Comparison of ENCODE assay signal across 8 cellular contexts in genomic region chr1:46532498-46533178, GRCh38. TPM values are rescaled to one million over a fixed set of nuclear protein-coding genes. Genes with fewer than 3 reads are reported as not detected.
A peak's percentile ranks its signal among the peaks of the same experiment; 100 is the strongest.
DNase-seq lines count a peak whose midpoint lies in the region; ATAC-seq and TF ChIP-seq lines count a peak whose summit lies in the region.

No MANE protein-coding gene starts in this region.

- no peaks in the 10 kb centered on the region for H3K27me3 ChIP-seq in CD4-positive, CD25-positive, alpha-beta regulatory T cell (ENCODE audit: control insufficient read depth, insufficient read depth, low read length)
- H3K27me3 ChIP-seq in SK-N-SH (ENCODE audit: insufficient read depth): no peaks in the 10 kb centered on the region; the same call in 1 of the 2 replicates
- H3K27me3 ChIP-seq in heart left ventricle: peaks cover 0 to 49% (median 10%) of the 10 kb centered on the region in 9 donors
- peaks cover 6% of the 10 kb centered on the region for H3K27me3 ChIP-seq in rectal smooth muscle tissue (ENCODE audit: control insufficient read depth, insufficient read depth, low read length)

- no peaks in the 10 kb centered on the region for H3K9me2 ChIP-seq in SK-N-SH

- H3K9me3 ChIP-seq in CD4-positive, CD25-positive, alpha-beta regulatory T cell (ENCODE audit: control insufficient read depth in 2 of 2, low read length in 2 of 2): no peaks in the 10 kb centered on the region
- H3K9me3 ChIP-seq in HEK293 (ENCODE audit: control insufficient read depth, insufficient read depth, low read depth, low read length) (no peaks in the 10 kb centered on the region), SK-N-SH (no peaks in the 10 kb centered on the region), heart left ventricle (no peaks in the 10 kb centered on the region)

- H3K27ac ChIP-seq in CD4-positive, CD25-positive, alpha-beta regulatory T cell (ENCODE audit: insufficient read depth, low read length, poor library complexity, severe bottlenecking): no peak overlapping the region
- H3K27ac ChIP-seq in HEK293 (ENCODE audit: extremely low read depth, low read depth, low read length) (no peak overlapping the region; the same call in 1 of the 2 replicates), SK-N-SH (ENCODE audit: low read depth in 2 of 2, low read length in 1 of 2) (no peak overlapping the region), heart left ventricle (peak overlapping the region in 6 of 12 donors; percentile 26 to 71 (median 58)), rectal smooth muscle tissue (ENCODE audit: low read depth, low read length) (peak overlapping the region; percentile 70), urinary bladder (ENCODE audit: low read depth) (no peak overlapping the region)

- peaks cover 20% of the 10 kb centered on the region for H3K27me3 Mint-ChIP-seq in CD4-positive, CD25-positive, alpha-beta regulatory T cell

- H3K4me1 ChIP-seq in CD4-positive, CD25-positive, alpha-beta regulatory T cell (ENCODE audit: control insufficient read depth, insufficient read depth, low read length, poor library complexity, severe bottlenecking): peaks cover 11% of the 10 kb centered on the region
- H3K4me1 ChIP-seq in HEK293 (ENCODE audit: control insufficient read depth, insufficient read depth, low read length): no peaks in the 10 kb centered on the region
- H3K4me1 ChIP-seq in SK-N-SH (ENCODE audit: control insufficient read depth in 1 of 2, insufficient read depth in 2 of 2, low read depth in 1 of 2, low read length in 1 of 2): no peaks in the 10 kb centered on the region; a peak in 1 of 4 replicates
- H3K4me1 ChIP-seq in heart left ventricle: peaks cover 0 to 11% (median 2%) of the 10 kb centered on the region in 12 donors
- H3K4me1 ChIP-seq in rectal smooth muscle tissue (ENCODE audit: control insufficient read depth, insufficient read depth, low read length): peaks cover 3% of the 10 kb centered on the region
- H3K4me1 ChIP-seq in urinary bladder (ENCODE audit: insufficient read depth): no peaks in the 10 kb centered on the region

- no peak for TF ChIP-seq EP300 in SK-N-SH (IDR thresholded peaks at IDR 0.05; ENCODE audit: borderline replicate concordance in 1 of 2, low read depth in 1 of 2, low read length in 1 of 2)

- no peaks in the 10 kb centered on the region for H3K36me3 ChIP-seq in CD4-positive, CD25-positive, alpha-beta regulatory T cell (ENCODE audit: control insufficient read depth, insufficient read depth, low read length)
- H3K36me3 ChIP-seq in HEK293 (ENCODE audit: control insufficient read depth in 2 of 2, insufficient read depth in 1 of 2, low read length in 2 of 2): no peaks in the 10 kb centered on the region
- H3K36me3 ChIP-seq in SK-N-SH (replicated peaks in 1 of 2; ENCODE audit: control insufficient read depth in 1 of 2, insufficient read depth in 2 of 2, low read length in 1 of 2): no peaks in the 10 kb centered on the region
- no peaks in the 10 kb centered on the region for H3K36me3 ChIP-seq in heart left ventricle
- no peaks in the 10 kb centered on the region for H3K36me3 ChIP-seq in rectal smooth muscle tissue (ENCODE audit: control insufficient read depth, insufficient read depth, low read length)
- H3K36me3 ChIP-seq in urinary bladder (ENCODE audit: insufficient read depth): no peaks in the 10 kb centered on the region

- peak; percentile 67 to 77 for ATAC-seq in CD4-positive, CD25-positive, alpha-beta regulatory T cell (ENCODE audit: low read depth in 2 of 2)
- peak; percentile 68 to 74 for ATAC-seq in activated naive CD4-positive, alpha-beta T cell treated with anti-CD3 and anti-CD28 coated beads, Interleukin-2, amount 50 U/mL, for 72 hours
- peak in 3 of 4 donors; percentile 77 to 84 (median 82) for ATAC-seq in heart left ventricle
- ATAC-seq in HG03378 (IDR thresholded peaks at IDR 0.05; ENCODE audit: unreplicated experiment): no peak

- TF ChIP-seq CTCF in HEK293 (tag by site-specific recombination; IDR thresholded peaks at IDR 0.05) (no peak), SK-N-SH (IDR thresholded peaks at IDR 0.05) (peak; percentile 70), heart left ventricle (IDR thresholded peaks at IDR 0.05) (peak; percentile 56 to 83 (median 66))

- no peaks in the 10 kb centered on the region for H3K36me3 Mint-ChIP-seq in CD4-positive, CD25-positive, alpha-beta regulatory T cell
- no peaks in the 10 kb centered on the region for H3K36me3 Mint-ChIP-seq in activated naive CD4-positive, alpha-beta T cell treated with anti-CD3 and anti-CD28 coated beads, Interleukin-2, amount 50 U/mL, for 72 hours

- H3K9ac ChIP-seq in SK-N-SH (no peak overlapping the region), rectal smooth muscle tissue (ENCODE audit: low read length) (no peak overlapping the region)

- H3K9me3 Mint-ChIP-seq in CD4-positive, CD25-positive, alpha-beta regulatory T cell: peaks cover 0 to 2% (median 0%) of the 10 kb centered on the region in 7 donors
- H3K9me3 Mint-ChIP-seq in activated naive CD4-positive, alpha-beta T cell treated with anti-CD3 and anti-CD28 coated beads, Interleukin-2, amount 50 U/mL, for 72 hours: no peaks in the 10 kb centered on the region

- H3F3A ChIP-seq in SK-N-SH (replicated peaks; ENCODE audit: insufficient read depth): no peaks in the 10 kb centered on the region

- H3K4me1 Mint-ChIP-seq in CD4-positive, CD25-positive, alpha-beta regulatory T cell: peaks cover 10 to 19% (median 15%) of the 10 kb centered on the region in 4 donors

- CTCF ChIA-PET in HEK293 (lab: Yijun Ruan, JAX) (interaction anchor here (0.6 to 15.0 kb wide), 16 partner anchors 11 to 1384 kb away, joined by 3 to 418 read pairs (median 4); partner anchors contain the start of gene DMBX1), SK-N-SH (lab: Yijun Ruan, JAX) (interaction anchor here (0.7 to 17.9 kb wide), 39 partner anchors 9 to 561 kb away, joined by 3 to 496 read pairs (median 4); partner anchors contain the start of gene ATPAF1)

- no peak overlapping the region for H2AFZ ChIP-seq in SK-N-SH (ENCODE audit: low read depth)

- H3K27ac Mint-ChIP-seq in CD4-positive, CD25-positive, alpha-beta regulatory T cell: no peak overlapping the region
- no peak overlapping the region for H3K27ac Mint-ChIP-seq in activated naive CD4-positive, alpha-beta T cell treated with anti-CD3 and anti-CD28 coated beads, Interleukin-2, amount 50 U/mL, for 72 hours

- H3K79me2 ChIP-seq in SK-N-SH (ENCODE audit: insufficient read depth): no peaks in the 10 kb centered on the region

- peak overlapping the region in 2 of 4 donors; percentile 46 to 62 for H3K4me3 Mint-ChIP-seq in CD4-positive, CD25-positive, alpha-beta regulatory T cell

- no peaks in the 10 kb centered on the region for H4K20me1 ChIP-seq in SK-N-SH (ENCODE audit: insufficient read depth)

- DNase-seq in CD4-positive, CD25-positive, alpha-beta regulatory T cell: peak; percentile 28 to 65 (median 60)
- DNase-seq in SK-N-SH (peak; percentile 95), heart left ventricle (peak; percentile 55 to 84 (median 73))
- DNase-seq in activated naive CD4-positive, alpha-beta T cell treated with anti-CD3 and anti-CD28 coated beads, Interleukin-2, amount 50 U/mL, for 72 hours (ENCODE audit: low spot score in 2 of 2): peak in 1 of 2 donors; percentile 78

- intact Hi-C loops in heart left ventricle (cut with DNase I): loop anchor here in 9 of 10 donors (2.0 to 5.0 kb wide), 3 partner anchors 190 to 195 kb away; no protein-coding TSS in a partner anchor

- no peak overlapping the region for H3K4me3 ChIP-seq in CD4-positive, CD25-positive, alpha-beta regulatory T cell (ENCODE audit: low read depth, low read length)
- H3K4me3 ChIP-seq in HEK293 (ENCODE audit: low read depth, low read length): no peak overlapping the region
- peak overlapping the region in 1 of 2 experiments; percentile 37; a peak in 2 of 4 replicates for H3K4me3 ChIP-seq in SK-N-SH (ENCODE audit: low read depth in 2 of 2, low read length in 1 of 2)
- H3K4me3 ChIP-seq in heart left ventricle: peak overlapping the region in 9 of 12 donors; percentile 33 to 58 (median 48)
- H3K4me3 ChIP-seq in rectal smooth muscle tissue (ENCODE audit: low read length): no peak overlapping the region
- peak overlapping the region; percentile 35 for H3K4me3 ChIP-seq in urinary bladder (ENCODE audit: low read depth, low read length)

- H3K4me2 ChIP-seq in SK-N-SH: no peak overlapping the region

- 8% methylated on average over 13 of the region's 31 CpGs for WGBS in SK-N-SH (ENCODE audit: low lambda C conversion rate)
- WGBS in heart left ventricle, 4 donors: 1 to 2% (median 2%) methylated on average over 25 to 31 of the region's 31 CpGs
- 2% methylated on average over 31 of the region's 31 CpGs for WGBS in urinary bladder

- POLR2A ChIA-PET in HEK293 (lab: Yijun Ruan, JAX) (interaction anchor here (0.6 kb wide), 1 partner anchor 43 kb away, joined by 3 read pairs; no protein-coding TSS in a partner anchor), SK-N-SH (lab: Yijun Ruan, JAX) (no interaction called here)

- peak; percentile 56 for TF ChIP-seq RAD21 in SK-N-SH (IDR thresholded peaks at IDR 0.05; ENCODE audit: low read length)

- TF ChIP-seq POLR2A in heart left ventricle (IDR thresholded peaks at IDR 0.05): no peak

TF ChIP-seq in HEK293, 187 proteins besides CTCF, POLR2A, EP300 and RAD21 (continues in another document):
- TF ChIP-seq ZNF132 (tag by site-specific recombination; IDR thresholded peaks at IDR 0.05; ENCODE audit: borderline replicate concordance) (no peak), ZNF660 (tag by site-specific recombination; IDR thresholded peaks at IDR 0.05) (peak; percentile 66; the same call in 1 of the 2 replicates)

TF ChIP-seq in SK-N-SH, 30 proteins besides CTCF, POLR2A, EP300 and RAD21:
- TF ChIP-seq SMC3 (IDR thresholded peaks at IDR 0.05; ENCODE audit: low read depth, low read length) (peak; percentile 45; the same call in 1 of the 2 replicates), NRF1 (IDR thresholded peaks at IDR 0.05; ENCODE audit: low read depth, low read length) (no peak)

RNA-seq across cellular contexts. Expression of gene KNCN, which starts 18.8 kb away (rescaled TPM):
- not detected for total RNA-seq in CD4-positive, CD25-positive, alpha-beta regulatory T cell
- not detected for polyA plus RNA-seq in CD4-positive, CD25-positive, alpha-beta regulatory T cell
- not detected in 2 replicates for polyA plus RNA-seq in SK-N-SH (2012; rRNA removed)
- polyA plus RNA-seq in SK-N-SH (2012; cell fraction: cytosol; rRNA removed): not detected in 2 replicates
- polyA plus RNA-seq in SK-N-SH (2012; cell fraction: nucleus; rRNA removed): not detected in 2 replicates
- not detected for total RNA-seq in activated naive CD4-positive, alpha-beta T cell treated with anti-CD3 and anti-CD28 coated beads, Interleukin-2, amount 50 U/mL, for 72 hours
- total RNA-seq in heart left ventricle: not detected
- polyA plus RNA-seq in heart left ventricle: not detected
- total RNA-seq in urinary bladder: not detected
- not detected for polyA plus RNA-seq in urinary bladder

RNA-seq across cellular contexts. Expression of gene DMBX1, which starts 43.0 kb away (rescaled TPM):
- total RNA-seq in CD4-positive, CD25-positive, alpha-beta regulatory T cell: not detected
- polyA plus RNA-seq in CD4-positive, CD25-positive, alpha-beta regulatory T cell: not detected
- not detected in 2 replicates for polyA plus RNA-seq in SK-N-SH (2012; rRNA removed)
- 0.01 TPM in 1 of 2 replicates, not detected in the other for polyA plus RNA-seq in SK-N-SH (2012; cell fraction: cytosol; rRNA removed)
- polyA plus RNA-seq in SK-N-SH (2012; cell fraction: nucleus; rRNA removed): not detected in 2 replicates
- under 1 TPM; 0.09 to 0.54 TPM for total RNA-seq in activated naive CD4-positive, alpha-beta T cell treated with anti-CD3 and anti-CD28 coated beads, Interleukin-2, amount 50 U/mL, for 72 hours
- not detected for total RNA-seq in heart left ventricle
- polyA plus RNA-seq in heart left ventricle: not detected
- total RNA-seq in urinary bladder: not detected
- not detected for polyA plus RNA-seq in urinary bladder

Comparison
In these comparisons a context has a peak if more than half of its experiments do, and no peak if none do; other contexts are left out.
1. H3K4me3 ChIP-seq: peak in heart left ventricle (9 of 12) and urinary bladder (single experiment); none in CD4-positive, CD25-positive, alpha-beta regulatory T cell (single experiment), HEK293 (single experiment) and rectal smooth muscle tissue (single experiment).